In the genomic region with DNA sequence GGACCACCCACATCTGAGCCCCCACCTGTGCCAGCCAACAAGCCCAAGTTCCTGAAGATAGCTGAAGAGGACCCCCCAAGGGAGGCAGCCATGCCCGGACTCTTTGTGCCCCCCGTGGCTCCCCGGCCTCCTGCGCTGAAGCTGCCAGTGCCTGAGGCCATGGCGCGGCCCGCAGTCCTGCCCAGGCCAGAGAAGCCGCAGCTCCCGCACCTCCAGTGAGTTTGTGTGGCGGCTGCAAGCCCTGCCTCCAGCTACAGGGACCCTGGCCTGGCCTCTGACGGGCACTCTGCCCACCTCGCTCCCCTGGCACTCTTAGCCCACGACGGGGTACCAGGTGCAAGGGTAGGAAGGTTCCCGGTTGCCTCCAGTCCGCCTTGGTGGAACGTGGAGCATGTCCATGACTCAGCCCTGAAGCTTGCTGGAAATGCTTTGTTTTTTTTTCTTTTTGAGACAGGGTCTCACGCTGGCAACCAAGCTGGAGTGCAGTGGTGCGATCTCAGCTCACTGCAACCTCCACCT, we compare ENCODE assay signal across 1 cellular context.
TF ChIP-seq lines count a peak whose summit lies in the region.

No MANE protein-coding gene starts in this region.

TF ChIP-seq in IMR-90, 13 proteins besides CTCF, POLR2A, EP300 and RAD21:
- TF ChIP-seq MAFK (IDR thresholded peaks at IDR 0.05; ENCODE audit: low read depth, low read length) (no peak), SMC3 (IDR thresholded peaks at IDR 0.05; ENCODE audit: low read depth, low read length) (no peak), USF2 (IDR thresholded peaks at IDR 0.05; ENCODE audit: low read depth, low read length) (no peak), RFX5 (IDR thresholded peaks at IDR 0.05; ENCODE audit: low read depth, low read length) (no peak), FOS (IDR thresholded peaks at IDR 0.05; ENCODE audit: low read depth, low read length) (no peak), NFE2L2 (IDR thresholded peaks at IDR 0.05; ENCODE audit: low read depth, low read length) (no peak), MAZ (IDR thresholded peaks at IDR 0.05; ENCODE audit: borderline replicate concordance, low read depth, low read length) (no peak), CHD1 (IDR thresholded peaks at IDR 0.05; ENCODE audit: low read depth, low read length) (no peak), CEBPB (IDR thresholded peaks at IDR 0.05; ENCODE audit: low read depth, low read length) (no peak), BHLHE40 (IDR thresholded peaks at IDR 0.05; ENCODE audit: low read depth, low read length) (no peak), RCOR1 (IDR thresholded peaks at IDR 0.05; ENCODE audit: insufficient replicate concordance, low read length) (no peak), MXI1 (IDR thresholded peaks at IDR 0.05; ENCODE audit: borderline replicate concordance, low read depth, low read length) (no peak)
- TF ChIP-seq, protein P1, sequence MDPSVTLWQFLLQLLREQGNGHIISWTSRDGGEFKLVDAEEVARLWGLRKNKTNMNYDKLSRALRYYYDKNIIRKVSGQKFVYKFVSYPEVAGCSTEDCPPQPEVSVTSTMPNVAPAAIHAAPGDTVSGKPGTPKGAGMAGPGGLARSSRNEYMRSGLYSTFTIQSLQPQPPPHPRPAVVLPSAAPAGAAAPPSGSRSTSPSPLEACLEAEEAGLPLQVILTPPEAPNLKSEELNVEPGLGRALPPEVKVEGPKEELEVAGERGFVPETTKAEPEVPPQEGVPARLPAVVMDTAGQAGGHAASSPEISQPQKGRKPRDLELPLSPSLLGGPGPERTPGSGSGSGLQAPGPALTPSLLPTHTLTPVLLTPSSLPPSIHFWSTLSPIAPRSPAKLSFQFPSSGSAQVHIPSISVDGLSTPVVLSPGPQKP (IDR thresholded peaks at IDR 0.05; ENCODE audit: borderline replicate concordance, low read depth, low read length): no peak
